ENCODE assay signal across 8 cellular contexts in genomic region chr5:134005415-134006118, GRCh38. TPM values are rescaled to one million over a fixed set of nuclear protein-coding genes. Genes with fewer than 3 reads are reported as not detected.
DNase-seq lines count a peak whose midpoint lies in the region; ATAC-seq and TF ChIP-seq lines count a peak whose summit lies in the region.

No MANE protein-coding gene starts in this region.

- intact Hi-C loops in PC-9 (cut with micrococcal nuclease; ENCODE audit: unreplicated experiment), result loop anchor here (1.0 kb wide), 1 partner anchor 15 kb away; no protein-coding TSS in a partner anchor

- H3K36me3 ChIP-seq in PC-9 (ENCODE audit: low read depth) (peaks cover 6% of the 10 kb centered on the region), endocrine pancreas (ENCODE audit: control insufficient read depth, insufficient read depth, low read length) (no peaks in the 10 kb centered on the region)

- no peaks in the 10 kb centered on the region for H3K9me3 ChIP-seq in PC-9 (ENCODE audit: insufficient read depth, low read depth)
- no peaks in the 10 kb centered on the region for H3K9me3 ChIP-seq in endocrine pancreas (ENCODE audit: control insufficient read depth, low read length)

- H3K27ac ChIP-seq in PC-9, result peak overlapping the region; percentile 69

- ATAC-seq in HG03439 (IDR thresholded peaks at IDR 0.05; ENCODE audit: unreplicated experiment), result no peak

- POLR2A ChIA-PET in PC-9 (lab: Charles Lee; ENCODE audit: unreplicated experiment), result no interaction called here

- H3K9ac ChIP-seq in endocrine pancreas (ENCODE audit: control insufficient read depth, insufficient read depth, low read length), result peak overlapping the region; percentile 65

- H3K4me2 ChIP-seq in PC-9, result peak overlapping the region; percentile 78

- H3K9me2 ChIP-seq in PC-9 (ENCODE audit: insufficient read depth), result no peaks in the 10 kb centered on the region

- peak; percentile 30 for DNase-seq in NCI-H82 (lab: John Stamatoyannopoulos, UW)
- no peak for DNase-seq in NCI-H82 treated with DMSO at 0.1 percent for 48 hours (lab: John Stamatoyannopoulos, UW; ENCODE audit: unreplicated experiment)
- DNase-seq in PC-9, result no peak
- DNase-seq in myocyte (ENCODE audit: low read depth), result peak; percentile 71
- no peak for DNase-seq in AML-193 (lab: John Stamatoyannopoulos, UW)
- DNase-seq in DMS114 treated with DMSO at 0.1 percent for 48 hours (lab: John Stamatoyannopoulos, UW; ENCODE audit: unreplicated experiment), result no peak

- H3K27me3 ChIP-seq in PC-9 (ENCODE audit: insufficient read depth, low read depth) (no peaks in the 10 kb centered on the region), endocrine pancreas (ENCODE audit: control insufficient read depth, insufficient read depth, low read length) (no peaks in the 10 kb centered on the region)

- no peak for TF ChIP-seq CTCF in PC-9 (conservative IDR thresholded peaks at IDR 0.05)

- peak overlapping the region; percentile 80 for H2AFZ ChIP-seq in PC-9

- CTCF ChIA-PET in PC-9 (lab: Charles Lee), result interaction anchor here (0.6 to 1.5 kb wide), 2 partner anchors 12 to 14 kb away, joined by 3 to 7 read pairs; no protein-coding TSS in a partner anchor

- peaks cover 29% of the 10 kb centered on the region; the same call in 1 of the 2 replicates for H3F3A ChIP-seq in PC-9 (ENCODE audit: insufficient read depth, low read depth)

- H3K79me2 ChIP-seq in PC-9 (ENCODE audit: low read depth), result peaks cover 64% of the 10 kb centered on the region

- peaks cover 32% of the 10 kb centered on the region for H4K20me1 ChIP-seq in PC-9 (ENCODE audit: insufficient read depth)

- H3K4me3 ChIP-seq in PC-9 (peak overlapping the region; percentile 85), endocrine pancreas (ENCODE audit: control insufficient read depth, insufficient read depth, low read length) (no peak overlapping the region)

- TSS peak; percentile 71 for BruUV-seq in PC-9 (replicated peaks; lab: Mats Ljungman, UMichigan)

- peaks cover 37% of the 10 kb centered on the region for H3K4me1 ChIP-seq in PC-9 (replicated peaks; ENCODE audit: insufficient read depth)
- no peaks in the 10 kb centered on the region for H3K4me1 ChIP-seq in endocrine pancreas (ENCODE audit: control insufficient read depth, insufficient read depth, low read length)

RNA-seq across cellular contexts. Expression of gene VDAC1, which starts 0.8 kb away (rescaled TPM):
- 157 and 228 TPM in 2 replicates for total RNA-seq in PC-9 (2021)
- total RNA-seq in myocyte, result 402 and 504 TPM in 2 replicates
- 326 TPM for polyA plus RNA-seq in myocyte (2012)

RNA-seq across cellular contexts. Expression of gene C5orf15, which starts 37.1 kb away (rescaled TPM):
- total RNA-seq in PC-9 (2021) (24.4 and 45.0 TPM in 2 replicates), myocyte (106 and 113 TPM in 2 replicates)
- 93.2 TPM for polyA plus RNA-seq in myocyte (2012)

Comparison
In these comparisons a context has a peak if more than half of its experiments do, and no peak if none do; other contexts are left out.
1. DNase-seq: peak in NCI-H82 (single experiment) and myocyte (single experiment); none in NCI-H82 treated with DMSO at 0.1 percent for 48 hours (single experiment), PC-9 (0 of 2), AML-193 (0 of 2) and DMS114 treated with DMSO at 0.1 percent for 48 hours (single experiment).